In the genomic region with DNA sequence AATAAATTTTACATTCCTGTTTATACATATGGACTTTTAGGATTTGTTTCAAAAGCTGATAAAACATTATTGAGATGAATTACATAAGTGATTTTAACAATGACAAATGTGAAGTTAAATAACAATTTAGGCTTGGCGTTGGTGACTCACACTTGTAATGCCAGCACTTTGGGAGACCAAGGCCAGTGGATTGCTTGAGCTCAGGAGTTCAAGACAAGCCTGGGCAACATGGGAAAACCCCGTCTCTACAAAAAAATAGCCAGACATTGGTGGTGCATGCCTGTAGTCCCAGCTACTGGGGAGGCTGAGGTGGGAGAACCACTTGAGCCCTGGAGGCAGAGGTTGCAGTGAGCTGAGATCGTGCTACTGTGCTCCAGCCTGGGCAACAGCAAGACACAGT, we compare ENCODE assay signal across 20 cellular contexts. TPM values are rescaled to one million over a fixed set of nuclear protein-coding genes. Genes with fewer than 3 reads are reported as not detected.
A peak's percentile ranks its signal among the peaks of the same experiment; 100 is the strongest.
DNase-seq lines count a peak whose midpoint lies in the region; ATAC-seq and TF ChIP-seq lines count a peak whose summit lies in the region.
"Had no signal": no experiment of that assay in that cellular context is flagged by ENCODE, and none has a peak within 500 bp of the region (broad histone marks: within the 10 kb centered on the region; RNA-seq: fewer than 3 reads in every experiment).

No MANE protein-coding gene starts in this region.

- no peak overlapping the region for H3K9ac ChIP-seq in mammary epithelial cell (ENCODE audit: insufficient read depth, low read length)
- H3K9ac ChIP-seq: BLaER1 had no signal

- H3K79me2 ChIP-seq in mammary epithelial cell (ENCODE audit: insufficient read depth, low read length) = no peaks in the 10 kb centered on the region

- H3K27me3 ChIP-seq in MG63 = no peaks in the 10 kb centered on the region
- no peaks in the 10 kb centered on the region for H3K27me3 ChIP-seq in mammary epithelial cell (ENCODE audit: insufficient read depth, low read length)
- no peaks in the 10 kb centered on the region for H3K27me3 ChIP-seq in tibial nerve
- H3K27me3 ChIP-seq: BLaER1 had no signal

- TF ChIP-seq CTCF in mammary epithelial cell (conservative IDR thresholded peaks at IDR 0.05 in 1 of 2, IDR thresholded peaks at IDR 0.05 in 1 of 2; ENCODE audit: extremely low read depth in 1 of 2, insufficient read depth in 1 of 2, low read depth in 1 of 2, low read length in 2 of 2) (no peak), tibial nerve (IDR thresholded peaks at IDR 0.05) (no peak)

- no peak overlapping the region for H3K4me3 ChIP-seq in MG63
- no peak overlapping the region for H3K4me3 ChIP-seq in mammary epithelial cell (replicated peaks in 1 of 3; ENCODE audit: insufficient read depth in 1 of 3, low read depth in 2 of 3, low read length in 3 of 3)
- H3K4me3 ChIP-seq in tibial nerve = no peak overlapping the region
- H3K4me3 ChIP-seq: BLaER1 had no signal

- H3K36me3 ChIP-seq in MG63 (peaks cover 4% of the 10 kb centered on the region), mammary epithelial cell (ENCODE audit: insufficient read depth, low read length) (no peaks in the 10 kb centered on the region), tibial nerve (peaks cover 0 to 10% (median 0%) of the 10 kb centered on the region in 3 donors)

- ATAC-seq in HG03135 (IDR thresholded peaks at IDR 0.05; ENCODE audit: unreplicated experiment) = no peak
- ATAC-seq: CD8-positive, alpha-beta T cell; Panc1 had no signal

- peak; percentile 36 for DNase-seq in A172 (ENCODE audit: low spot score)
- DNase-seq in MG63 = peak; percentile 51
- DNase-seq in mammary epithelial cell = peak; percentile 84
- peak; percentile 41 for DNase-seq in iris pigment epithelial cell (ENCODE audit: low read depth)
- DNase-seq in NCI-H446 treated with DMSO at 0.1 percent for 48 hours (lab: John Stamatoyannopoulos, UW) = no peak
- DNase-seq in tibial nerve (ENCODE audit: low spot score in 2 of 2) = no peak
- DNase-seq in SKM-1 (lab: John Stamatoyannopoulos, UW; ENCODE audit: unreplicated experiment) = no peak
- DNase-seq: 8988T; CD8-positive, alpha-beta T cell; HCEC 1CT; KBM-7; NCI-H1048; NCI-H1436 treated with DMSO at 0.1 percent for 48 hours; NCI-H2029 treated with DMSO at 0.1 percent for 48 hours; NCI-H524 treated with DMSO at 0.1 percent for 48 hours; SIG-M5 had no signal

- intact Hi-C loops in mammary epithelial cell (cut with micrococcal nuclease) = no loop called here

- no peaks in the 10 kb centered on the region for H4K20me1 ChIP-seq in mammary epithelial cell (ENCODE audit: insufficient read depth, low read length)
- H4K20me1 ChIP-seq: BLaER1 had no signal

- BruUV-seq in mammary epithelial cell (replicated peaks; lab: Mats Ljungman, UMichigan) = no TSS peak

- H3K4me1 ChIP-seq in mammary epithelial cell (ENCODE audit: insufficient read depth, low read length) (peaks cover 5% of the 10 kb centered on the region), tibial nerve (no peaks in the 10 kb centered on the region)
- H3K4me1 ChIP-seq: BLaER1 had no signal

- TF ChIP-seq EP300 in tibial nerve (IDR thresholded peaks at IDR 0.05) = no peak

- in situ Hi-C loops in mammary epithelial cell (cut with MboI; ENCODE audit: low sequenced_read_pairs in 2 of 2) = no loop called here

- H3K9me3 ChIP-seq in MG63 = no peaks in the 10 kb centered on the region
- no peaks in the 10 kb centered on the region for H3K9me3 ChIP-seq in mammary epithelial cell (replicated peaks; ENCODE audit: insufficient read depth, low read length)
- H3K9me3 ChIP-seq in tibial nerve = no peaks in the 10 kb centered on the region
- H3K9me3 ChIP-seq: BLaER1 had no signal

- no peak overlapping the region for H2AFZ ChIP-seq in mammary epithelial cell (ENCODE audit: low read depth, low read length)

- peak overlapping the region; percentile 23 for H3K4me2 ChIP-seq in mammary epithelial cell (ENCODE audit: insufficient read depth, low read depth, low read length)
- H3K4me2 ChIP-seq: BLaER1 had no signal

- CTCF ChIA-PET in mammary epithelial cell (lab: Charles Lee; ENCODE audit: low non-redundant PET) = no interaction called here

- H3K27ac ChIP-seq in mammary epithelial cell (ENCODE audit: insufficient read depth, low read depth, low read length) (no peak overlapping the region), tibial nerve (no peak overlapping the region)
- H3K27ac ChIP-seq: BLaER1 had no signal

- TF ChIP-seq POLR2A in tibial nerve (IDR thresholded peaks at IDR 0.05) = no peak

- dilution Hi-C loops in mammary epithelial cell (cut with HindIII; ENCODE audit: low sequenced_read_pairs) = no loop called here

- 0% methylated on average over 1 of the region's 3 CpGs for WGBS in mammary epithelial cell (ENCODE audit: low coverage, missing lambda C conversion rate)
- WGBS in tibial nerve, 2 donors = 82 to 93% methylated on average over 3 of the region's 3 CpGs

RNA-seq across cellular contexts. Expression of gene ACOT2, which starts 7.4 kb away (rescaled TPM):
- 14.5 and 17.0 TPM in 2 replicates for total RNA-seq in A172 (2014; rRNA removed; shearing (Covaris generic))
- 27.8 and 33.4 TPM in 2 replicates for total RNA-seq in MG63 (2014; rRNA removed; shearing (Covaris generic); ENCODE audit: low replicate concordance)
- total RNA-seq in mammary epithelial cell (10 to 100 TPM in 1 of 2 donors, 1 to 10 TPM in 1; 9.6 to 18.7 TPM), tibial nerve (10 to 100 TPM; 25.9 to 95.0 (median 72.7) TPM)
- polyA plus RNA-seq in mammary epithelial cell = 15.0 TPM
- polyA minus RNA-seq in mammary epithelial cell = 2.2 TPM

RNA-seq across cellular contexts. Expression of gene ACOT4, which starts 15.3 kb away (rescaled TPM):
- total RNA-seq in A172 (2014; rRNA removed; shearing (Covaris generic)) = not detected in 2 replicates
- total RNA-seq in MG63 (2014; rRNA removed; shearing (Covaris generic); ENCODE audit: low replicate concordance) = 0.44 and 0.76 TPM in 2 replicates
- total RNA-seq in mammary epithelial cell (1 to 10 TPM in 1 of 2 donors, under 1 TPM in 1; 0.33 to 2.5 TPM), tibial nerve (1 to 10 TPM in 2 of 4 donors, under 1 TPM in 2; 0.20 to 3.3 (median 1.6) TPM)
- 0.41 TPM for polyA plus RNA-seq in mammary epithelial cell
- polyA minus RNA-seq in mammary epithelial cell = not detected
- total RNA-seq: G401 had no signal

RNA-seq across cellular contexts. Expression of gene HEATR4, which starts 17.6 kb away (rescaled TPM):
- not detected in 2 replicates for total RNA-seq in A172 (2014; rRNA removed; shearing (Covaris generic))
- total RNA-seq in MG63 (2014; rRNA removed; shearing (Covaris generic); ENCODE audit: low replicate concordance) = not detected in 2 replicates
- total RNA-seq in mammary epithelial cell (1 to 10 TPM in 1 of 2 donors, under 1 TPM in 1; 0.89 to 2.2 TPM), tibial nerve (1 to 10 TPM in 2 of 4 donors, under 1 TPM in 2; 0.21 to 2.9 (median 1.2) TPM)
- polyA plus RNA-seq in mammary epithelial cell = 0.42 TPM
- polyA minus RNA-seq in mammary epithelial cell = not detected
- total RNA-seq: CD8-positive, alpha-beta T cell; G401 had no signal

RNA-seq across cellular contexts. Expression of gene ACOT6, which starts 35.9 kb away (rescaled TPM):
- total RNA-seq in A172 (2014; rRNA removed; shearing (Covaris generic)) = not detected in 2 replicates
- total RNA-seq in MG63 (2014; rRNA removed; shearing (Covaris generic); ENCODE audit: low replicate concordance) = not detected in 2 replicates
- total RNA-seq in mammary epithelial cell (not detected), tibial nerve (under 1 TPM in 1 of 4 donors, not detected in 3; 0.39 TPM)
- not detected for polyA plus RNA-seq in mammary epithelial cell
- not detected for polyA minus RNA-seq in mammary epithelial cell
- total RNA-seq: CD8-positive, alpha-beta T cell; G401 had no signal

RNA-seq across cellular contexts. Expression of gene ACOT1, which starts 39.4 kb away (rescaled TPM):
- total RNA-seq in A172 (2014; rRNA removed; shearing (Covaris generic)) = 1.1 and 4.3 TPM in 2 replicates
- total RNA-seq in MG63 (2014; rRNA removed; shearing (Covaris generic); ENCODE audit: low replicate concordance) = 0.16 TPM in 1 of 2 replicates, not detected in the other
- 10 to 100 TPM in 1 of 2 donors, 1 to 10 TPM in 1; 3.4 to 17.0 TPM for total RNA-seq in mammary epithelial cell
- 10.9 TPM for polyA plus RNA-seq in mammary epithelial cell
- polyA minus RNA-seq in mammary epithelial cell = 3.8 TPM
- total RNA-seq in tibial nerve = 10 to 100 TPM in 1 of 4 donors, 1 to 10 TPM in 3; 5.7 to 28.2 (median 8.5) TPM
- total RNA-seq: G401 had no signal

Comparison
In these comparisons a context has a peak if more than half of its experiments do, and no peak if none do; other contexts are left out.
1. DNase-seq: peak in A172 (single experiment), MG63 (single experiment), mammary epithelial cell (single experiment) and iris pigment epithelial cell (single experiment); none in NCI-H446 treated with DMSO at 0.1 percent for 48 hours (single experiment), tibial nerve (0 of 2) and SKM-1 (single experiment).